ENCODE assay signal across 17 cellular contexts in the genomic region with DNA sequence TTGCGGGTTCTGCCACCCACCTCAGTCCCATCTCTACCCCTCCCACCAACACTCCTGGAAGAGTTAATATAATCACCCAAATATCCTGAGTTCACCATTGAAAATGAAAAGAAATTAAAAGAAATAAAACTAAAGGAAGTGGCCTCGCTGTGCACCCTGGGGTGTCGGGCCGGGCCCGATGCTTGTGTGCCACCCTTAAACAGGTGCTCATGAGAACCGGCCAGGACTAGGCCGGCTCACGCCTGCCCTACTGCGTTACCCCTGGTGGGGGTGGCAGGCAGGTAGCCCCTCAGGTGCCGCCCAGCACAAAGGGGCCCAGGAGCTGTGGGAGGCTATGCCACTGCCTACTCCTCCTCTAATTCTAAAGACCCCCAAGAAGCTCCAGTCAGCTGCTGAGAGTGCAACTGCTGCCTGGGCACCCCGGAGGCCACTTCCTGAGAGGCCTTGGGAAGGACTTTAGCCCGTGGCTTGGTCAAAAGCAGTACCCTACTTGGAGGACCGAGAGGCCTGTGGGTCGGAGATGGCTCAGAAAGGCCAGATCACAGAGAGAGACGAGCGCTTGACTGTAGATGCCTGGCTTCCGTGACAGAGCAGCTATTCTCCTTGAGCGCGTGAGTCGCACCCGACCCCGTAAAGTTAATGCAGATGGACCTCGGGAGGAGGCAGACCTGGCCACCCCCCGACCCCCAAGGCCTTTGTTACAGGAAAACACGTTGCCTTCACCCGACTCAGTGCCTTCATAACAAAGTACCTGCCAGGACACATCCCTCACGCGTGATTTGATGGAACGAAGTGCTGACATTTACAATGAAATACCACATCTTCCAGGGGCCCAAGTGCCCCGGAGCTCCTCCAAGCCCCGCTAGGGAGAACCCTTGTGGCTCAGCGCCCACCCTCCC.
"Had no signal": no experiment of that assay in that cellular context is flagged by ENCODE, and none has a peak within 500 bp of the region (broad histone marks: within the 10 kb centered on the region; RNA-seq: fewer than 3 reads in every experiment).

No MANE protein-coding gene starts in this region.

- H3K27ac ChIP-seq: ascending aorta, breast epithelium, right atrium auricular region, skin epidermis, vagina had no signal

- H3K36me3 ChIP-seq: ascending aorta, breast epithelium, right atrium auricular region, vagina had no signal

- H3K27me3 ChIP-seq: ascending aorta, right atrium auricular region, vagina had no signal

- H3K27me3 Mint-ChIP-seq: activated CD4-positive, alpha-beta T cell treated with anti-CD3 and anti-CD28 coated beads for 36 hours; activated CD8-positive, alpha-beta T cell treated with anti-CD3 and anti-CD28 coated beads for 36 hours; activated naive CD8-positive, alpha-beta T cell treated with anti-CD3 and anti-CD28 coated beads, Interleukin-2, amount 50 U/mL, for 24 hours had no signal

- H3K4me1 ChIP-seq: ascending aorta, breast epithelium, right atrium auricular region, vagina had no signal

- H3K27ac Mint-ChIP-seq: activated CD4-positive, alpha-beta T cell treated with anti-CD3 and anti-CD28 coated beads for 36 hours; activated CD8-positive, alpha-beta T cell treated with anti-CD3 and anti-CD28 coated beads for 36 hours; activated naive CD4-positive, alpha-beta T cell treated with anti-CD3 and anti-CD28 coated beads for 36 hours; activated naive CD8-positive, alpha-beta T cell treated with anti-CD3 and anti-CD28 coated beads, Interleukin-2, amount 50 U/mL, for 24 hours; activated T-helper 1 cell treated with anti-CD3 and anti-CD28 coated beads, Interleukin-12 subunit alpha, Interleukin-12 subunit beta, Interleukin-2, Interleukin-4 antibody, amounts not matched to agents 30 ng/mL and 10 ng/mL and 1 ng/mL, durations not matched to agents 14 hours and 24 hours and 36 hours; naive thymus-derived CD4-positive, alpha-beta T cell had no signal

- H3K4me3 Mint-ChIP-seq: activated CD4-positive, alpha-beta T cell treated with anti-CD3 and anti-CD28 coated beads for 36 hours; activated CD8-positive, alpha-beta T cell treated with anti-CD3 and anti-CD28 coated beads for 36 hours; activated naive CD4-positive, alpha-beta T cell treated with anti-CD3 and anti-CD28 coated beads for 36 hours; activated naive CD8-positive, alpha-beta T cell treated with anti-CD3 and anti-CD28 coated beads, Interleukin-2, amount 50 U/mL, for 24 hours; activated T-helper 1 cell treated with anti-CD3 and anti-CD28 coated beads, Interleukin-12 subunit alpha, Interleukin-12 subunit beta, Interleukin-2, Interleukin-4 antibody, amounts not matched to agents 30 ng/mL and 10 ng/mL and 1 ng/mL, durations not matched to agents 14 hours and 24 hours and 36 hours; naive thymus-derived CD4-positive, alpha-beta T cell had no signal

- H3K9me3 ChIP-seq: ascending aorta, breast epithelium, mucosa of descending colon, right atrium auricular region, vagina had no signal

- H3K4me3 ChIP-seq: ascending aorta, breast epithelium, mucosa of descending colon, right atrium auricular region, skin epidermis, vagina had no signal

- H3K4me1 Mint-ChIP-seq: activated CD4-positive, alpha-beta T cell treated with anti-CD3 and anti-CD28 coated beads for 36 hours; activated naive CD8-positive, alpha-beta T cell treated with anti-CD3 and anti-CD28 coated beads, Interleukin-2, amount 50 U/mL, for 24 hours; naive thymus-derived CD4-positive, alpha-beta T cell had no signal

- DNase-seq: activated CD4-positive, alpha-beta T cell treated with anti-CD3 and anti-CD28 coated beads for 36 hours; activated CD8-positive, alpha-beta T cell treated with anti-CD3 and anti-CD28 coated beads for 36 hours; activated naive CD4-positive, alpha-beta T cell treated with anti-CD3 and anti-CD28 coated beads for 36 hours; activated naive CD8-positive, alpha-beta T cell treated with anti-CD3 and anti-CD28 coated beads, Interleukin-2, amount 50 U/mL, for 24 hours; mammary epithelial cell; mucosa of descending colon; naive thymus-derived CD4-positive, alpha-beta T cell; stimulated activated CD4-positive, alpha-beta T cell treated with anti-CD3 and anti-CD28 coated beads, Interleukin-4, amount 100 ng/mL, for 24 hours; stimulated activated naive CD4-positive, alpha-beta T cell treated with Interleukin-2 at 50 U/mL for 16 hours had no signal

- H3K36me3 Mint-ChIP-seq: naive thymus-derived CD4-positive, alpha-beta T cell had no signal

- ATAC-seq: activated CD4-positive, alpha-beta T cell treated with anti-CD3 and anti-CD28 coated beads for 36 hours; activated CD8-positive, alpha-beta T cell treated with anti-CD3 and anti-CD28 coated beads for 36 hours; activated naive CD8-positive, alpha-beta T cell treated with anti-CD3 and anti-CD28 coated beads, Interleukin-2, amount 50 U/mL, for 24 hours; left colon; mucosa of descending colon; naive thymus-derived CD4-positive, alpha-beta T cell; SK-N-SH treated with all-trans-retinoic acid at 6 μM for 48 hours had no signal
